1 cellular context compared by ENCODE assay signal in genomic region chr7:116223598-116223997, GRCh38.
TF ChIP-seq lines count a peak whose summit lies in the region.

No MANE protein-coding gene starts in this region.

TF ChIP-seq in IMR-90, 13 proteins besides CTCF, POLR2A, EP300 and RAD21 (continued from another document):
- TF ChIP-seq MXI1 (IDR thresholded peaks at IDR 0.05; ENCODE audit: borderline replicate concordance, low read depth, low read length), result no peak
- TF ChIP-seq USF2 (IDR thresholded peaks at IDR 0.05; ENCODE audit: low read depth, low read length), result no peak
- no peak for TF ChIP-seq NFE2L2 (IDR thresholded peaks at IDR 0.05; ENCODE audit: low read depth, low read length)
- no peak for TF ChIP-seq SMC3 (IDR thresholded peaks at IDR 0.05; ENCODE audit: low read depth, low read length)
- TF ChIP-seq BHLHE40 (IDR thresholded peaks at IDR 0.05; ENCODE audit: low read depth, low read length), result no peak
- TF ChIP-seq CHD1 (IDR thresholded peaks at IDR 0.05; ENCODE audit: low read depth, low read length), result no peak
- no peak for TF ChIP-seq FOS (IDR thresholded peaks at IDR 0.05; ENCODE audit: low read depth, low read length)
- no peak for TF ChIP-seq MAZ (IDR thresholded peaks at IDR 0.05; ENCODE audit: borderline replicate concordance, low read depth, low read length)
- TF ChIP-seq RFX5 (IDR thresholded peaks at IDR 0.05; ENCODE audit: low read depth, low read length), result no peak
- no peak for TF ChIP-seq CEBPB (IDR thresholded peaks at IDR 0.05; ENCODE audit: low read depth, low read length)
- no peak for TF ChIP-seq ELK1 (IDR thresholded peaks at IDR 0.05; ENCODE audit: borderline replicate concordance, low read depth, low read length)
